Comparison of ENCODE assay signal across 28 cellular contexts in the genomic region with DNA sequence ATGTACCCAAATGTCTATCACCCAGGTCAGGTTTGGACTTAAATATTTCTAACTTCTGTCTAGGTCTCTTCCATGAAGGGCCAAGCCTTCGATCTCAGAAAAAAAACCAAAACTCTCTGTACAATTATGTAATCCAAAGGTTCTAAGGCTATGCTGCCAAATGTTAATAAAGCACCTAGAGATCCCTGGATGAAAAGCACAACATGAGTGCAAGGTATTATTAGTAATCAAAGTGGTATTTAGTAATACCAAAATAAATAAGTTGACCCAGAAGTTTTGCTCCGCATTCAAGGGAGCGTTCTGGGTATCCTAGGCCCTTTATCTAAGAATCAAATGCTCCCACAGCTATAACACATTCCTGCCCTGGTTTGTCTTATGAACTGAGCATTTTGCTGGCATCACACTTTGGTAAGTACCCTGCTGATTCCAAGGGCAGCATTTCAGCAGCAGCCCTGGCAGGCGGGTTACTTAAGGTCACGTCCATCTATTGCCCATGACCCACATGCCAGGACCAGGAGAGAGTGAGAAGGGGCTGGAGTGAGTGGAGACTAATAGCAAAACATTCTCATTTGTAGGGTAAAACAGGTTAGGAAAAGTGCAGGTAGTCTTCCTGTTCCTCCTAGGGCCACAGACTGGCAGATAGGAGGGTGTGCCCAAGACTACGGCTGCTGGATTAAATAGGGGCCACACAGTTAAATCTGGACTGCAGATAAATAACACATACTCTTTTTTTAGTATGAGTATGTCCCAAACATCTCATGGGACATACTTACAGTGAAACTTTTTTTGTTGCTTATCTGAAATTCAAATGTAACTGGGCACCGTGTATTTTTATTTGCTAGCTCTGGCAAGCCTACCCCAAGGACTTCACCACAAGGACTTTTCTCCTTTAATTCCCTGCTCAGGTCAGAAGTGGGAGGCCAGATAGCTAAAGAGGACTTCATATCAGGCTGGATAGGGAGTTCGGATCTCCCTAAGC.
"Had no signal": no experiment of that assay in that cellular context is flagged by ENCODE, and none has a peak within 500 bp of the region (broad histone marks: within the 10 kb centered on the region; RNA-seq: fewer than 3 reads in every experiment).

No MANE protein-coding gene starts in this region.

- FAIRE-seq: colon, endothelial cell of umbilical vein, TTC549 had no signal

- H3K36me3 ChIP-seq: cardiac muscle cell, transverse colon, uterus, WERI-Rb-1 had no signal

- H3K9me3 ChIP-seq: transverse colon, uterus had no signal

- H3K4me3 ChIP-seq: cardiac muscle cell, dorsolateral prefrontal cortex, skin epidermis, transverse colon, uterus had no signal

- H3K4me1 ChIP-seq: transverse colon had no signal

- H3K27me3 Mint-ChIP-seq: activated CD4-positive, alpha-beta T cell treated with anti-CD3 and anti-CD28 coated beads, Interleukin-2, amount 10 ng/mL, durations not matched to agents 7 days and 5 days; activated naive CD8-positive, alpha-beta T cell treated with anti-CD3 and anti-CD28 coated beads for 36 hours; effector memory CD8-positive, alpha-beta T cell; progenitor cell of endocrine pancreas had no signal

- H3K4me1 Mint-ChIP-seq: activated CD4-positive, alpha-beta T cell treated with anti-CD3 and anti-CD28 coated beads, Interleukin-2, amount 10 ng/mL, durations not matched to agents 7 days and 5 days; stimulated activated memory B cell treated with anti-CD40 and anti-IgM and Interleukin-4, amounts not matched to agents 10 μg/mL and 1 μg/mL and 100 μg/mL, for 72 hours had no signal

- DNase-seq: activated CD4-positive, alpha-beta T cell treated with anti-CD3 and anti-CD28 coated beads, Interleukin-2, amount 10 ng/mL, durations not matched to agents 7 days and 5 days; activated CD4-positive, CD25-positive, alpha-beta regulatory T cell treated with anti-CD3 and anti-CD28 coated beads, Interleukin-2, amount 50 U/mL, for 72 hours; activated naive CD4-positive, alpha-beta T cell treated with Interleukin-2 at 50 U/mL for 16 hours; activated naive CD8-positive, alpha-beta T cell treated with anti-CD3 and anti-CD28 coated beads for 36 hours; activated T-cell treated with anti-CD3 and anti-CD28 coated beads, Interleukin-2, amount 50 U/mL, for 1 hour; amygdala; effector memory CD8-positive, alpha-beta T cell; foreskin melanocyte; glutamatergic neuron; hypothalamus; naive thymus-derived CD4-positive, alpha-beta T cell; occipital lobe; stimulated activated CD4-positive, alpha-beta T cell treated with anti-CD3 and anti-CD28 coated beads, Interleukin-2, amount 100 ng/mL, for 24 hours; T-helper 1 cell; transverse colon; uterus; WERI-Rb-1 had no signal

- H3K36me3 Mint-ChIP-seq: activated naive CD8-positive, alpha-beta T cell treated with anti-CD3 and anti-CD28 coated beads for 36 hours; stimulated activated memory B cell treated with anti-CD40 and anti-IgM and Interleukin-4, amounts not matched to agents 10 μg/mL and 1 μg/mL and 100 μg/mL, for 72 hours had no signal

- H3K27ac ChIP-seq: cardiac muscle cell, skin epidermis, transverse colon, uterus had no signal

- H3K4me3 Mint-ChIP-seq: activated CD4-positive, alpha-beta T cell treated with anti-CD3 and anti-CD28 coated beads, Interleukin-2, amount 10 ng/mL, durations not matched to agents 7 days and 5 days; activated naive CD8-positive, alpha-beta T cell treated with anti-CD3 and anti-CD28 coated beads for 36 hours; effector memory CD8-positive, alpha-beta T cell; naive thymus-derived CD4-positive, alpha-beta T cell; neural crest cell; stimulated activated memory B cell treated with anti-CD40 and anti-IgM and Interleukin-4, amounts not matched to agents 10 μg/mL and 1 μg/mL and 100 μg/mL, for 72 hours had no signal

- H3K27me3 ChIP-seq: cardiac muscle cell, transverse colon, uterus had no signal

- ATAC-seq: effector memory CD8-positive, alpha-beta T cell; esophagus mucosa; naive thymus-derived CD4-positive, alpha-beta T cell; stimulated activated memory B cell treated with anti-CD40 and anti-IgM and Interleukin-4, amounts not matched to agents 10 μg/mL and 1 μg/mL and 100 μg/mL, for 72 hours had no signal

- H3K9me3 Mint-ChIP-seq: activated naive CD8-positive, alpha-beta T cell treated with anti-CD3 and anti-CD28 coated beads for 36 hours; activated T-helper 2 cell treated with anti-CD3 and anti-CD28 coated beads, Interferon-gamma antibody, Interleukin-2, Interleukin-4, amounts not matched to agents 10 μg/mL and 5 μg/mL and 100 μg/mL, durations not matched to agents 14 hours and 24 hours and 36 hours; effector memory CD8-positive, alpha-beta T cell; stimulated activated memory B cell treated with anti-CD40 and anti-IgM and Interleukin-4, amounts not matched to agents 10 μg/mL and 1 μg/mL and 100 μg/mL, for 72 hours had no signal

- H3K27ac Mint-ChIP-seq: activated CD4-positive, alpha-beta T cell treated with anti-CD3 and anti-CD28 coated beads, Interleukin-2, amount 10 ng/mL, durations not matched to agents 7 days and 5 days; activated naive CD8-positive, alpha-beta T cell treated with anti-CD3 and anti-CD28 coated beads for 36 hours; activated T-helper 2 cell treated with anti-CD3 and anti-CD28 coated beads, Interferon-gamma antibody, Interleukin-2, Interleukin-4, amounts not matched to agents 10 μg/mL and 5 μg/mL and 100 μg/mL, durations not matched to agents 14 hours and 24 hours and 36 hours; effector memory CD8-positive, alpha-beta T cell; progenitor cell of endocrine pancreas; stimulated activated memory B cell treated with anti-CD40 and anti-IgM and Interleukin-4, amounts not matched to agents 10 μg/mL and 1 μg/mL and 100 μg/mL, for 72 hours had no signal
